8 cellular contexts compared by ENCODE assay signal in the genomic region with DNA sequence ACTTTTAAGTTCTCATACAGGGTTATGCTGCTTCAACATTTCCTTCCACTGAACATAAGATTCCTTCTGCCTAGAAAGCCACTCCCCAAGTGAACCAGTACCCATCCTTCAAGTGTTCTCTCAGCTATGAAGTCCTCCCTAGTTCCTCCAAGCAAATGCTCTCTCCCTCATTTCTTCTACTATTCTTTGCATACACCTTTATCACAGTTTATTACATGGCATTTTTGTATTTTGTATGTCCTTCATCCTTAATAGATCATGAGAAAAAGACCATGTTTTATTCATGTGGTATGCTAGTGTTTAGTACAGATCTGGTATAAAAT.
A peak's percentile ranks its signal among the peaks of the same experiment; 100 is the strongest.
DNase-seq lines count a peak whose midpoint lies in the region; ATAC-seq, FAIRE-seq and TF ChIP-seq lines count a peak whose summit lies in the region.

No MANE protein-coding gene starts in this region.

- H3K4me3 Mint-ChIP-seq in activated naive CD8-positive, alpha-beta T cell = peak overlapping the region; percentile 91

- TF ChIP-seq CTCF in AG10803 (conservative IDR thresholded peaks at IDR 0.05; ENCODE audit: low read length) = no peak

- H3K9me3 ChIP-seq in muscle layer of colon (ENCODE audit: low read length) = no peaks in the 10 kb centered on the region

- H3K4me1 Mint-ChIP-seq in activated naive CD8-positive, alpha-beta T cell (ENCODE audit: low read depth) = peaks cover 74% of the 10 kb centered on the region

- H3K9ac ChIP-seq in muscle layer of colon (ENCODE audit: low read length) = peak overlapping the region; percentile 3

- TF ChIP-seq POLR2A in H54 (IDR thresholded peaks at IDR 0.05; ENCODE audit: low read depth, low read length) = no peak

- peak overlapping the region; percentile 97 for H3K27ac ChIP-seq in muscle layer of colon (ENCODE audit: low read depth, low read length)

- H3K4me3 ChIP-seq in AG10803 (ENCODE audit: low read length) (peak overlapping the region; percentile 76), muscle layer of colon (ENCODE audit: low read depth in 1 of 2, low read length in 2 of 2) (peak overlapping the region; percentile 17 to 25)

- peak; percentile 12 for DNase-seq in AG10803 (ENCODE audit: low read depth)
- DNase-seq in H54 (ENCODE audit: insufficient read length, low spot score) = no peak
- no peak for DNase-seq in GM03348 (ENCODE audit: low spot score)
- no peak for DNase-seq in NCI-H146 treated with DMSO at 0.1 percent for 48 hours (lab: John Stamatoyannopoulos, UW; ENCODE audit: unreplicated experiment)
- DNase-seq in NCI-H2107 (lab: John Stamatoyannopoulos, UW) = no peak

- ATAC-seq in HG03025 (IDR thresholded peaks at IDR 0.05; ENCODE audit: low FRiP score, unreplicated experiment) = no peak

- H3K27ac Mint-ChIP-seq in activated naive CD8-positive, alpha-beta T cell = peak overlapping the region; percentile 69

- H3K9me3 Mint-ChIP-seq in activated naive CD8-positive, alpha-beta T cell (ENCODE audit: low read depth) = no peaks in the 10 kb centered on the region

- no peaks in the 10 kb centered on the region for H3K27me3 ChIP-seq in muscle layer of colon (ENCODE audit: control insufficient read depth in 1 of 2, insufficient read depth in 2 of 2, low read length in 2 of 2)

- no peaks in the 10 kb centered on the region for H3K36me3 Mint-ChIP-seq in activated naive CD8-positive, alpha-beta T cell

- H3K36me3 ChIP-seq in muscle layer of colon (ENCODE audit: insufficient read depth, low read length) = no peaks in the 10 kb centered on the region

- peaks cover 32% of the 10 kb centered on the region for H3K4me1 ChIP-seq in muscle layer of colon (ENCODE audit: insufficient read depth, low read length)

- peak; percentile 15 for FAIRE-seq in H54 (lab: Jason Lieb, UNC)

- no peaks in the 10 kb centered on the region for H3K27me3 Mint-ChIP-seq in activated naive CD8-positive, alpha-beta T cell
